In the genomic region with DNA sequence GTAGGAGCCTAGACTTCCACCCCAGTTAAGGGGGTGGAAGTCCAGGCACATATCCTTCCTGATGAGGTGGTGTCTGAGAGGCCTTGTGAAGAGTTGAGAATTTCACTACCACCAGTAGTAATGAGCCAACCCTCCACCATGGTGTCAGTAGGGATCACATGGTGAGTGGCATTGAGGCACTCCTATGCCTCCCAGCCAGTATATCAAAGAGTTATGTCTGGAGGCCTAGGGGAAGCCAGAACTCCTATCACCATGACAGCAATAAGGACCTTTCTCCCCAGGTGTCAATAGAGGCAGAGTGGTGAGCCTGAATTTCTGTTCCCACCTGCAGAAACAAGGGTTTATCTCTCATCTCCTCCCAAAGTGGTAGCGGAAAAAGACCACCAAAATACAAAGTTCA, we compare ENCODE assay signal across 28 cellular contexts.
"Had no signal": no experiment of that assay in that cellular context is flagged by ENCODE, and none has a peak within 500 bp of the region (broad histone marks: within the 10 kb centered on the region; RNA-seq: fewer than 3 reads in every experiment).

No MANE protein-coding gene starts in this region.

- H3K79me2 ChIP-seq: parathyroid adenoma had no signal

- H3K4me1 Mint-ChIP-seq: nephron, neural crest cell had no signal

- ATAC-seq: left colon; left lung; lower lobe of right lung; naive thymus-derived CD8-positive, alpha-beta T cell; psoas muscle; right lobe of liver; upper lobe of right lung had no signal

- H3K4me3 Mint-ChIP-seq: nephron, neural crest cell had no signal

- H3K27me3 Mint-ChIP-seq: naive thymus-derived CD8-positive, alpha-beta T cell had no signal

- H3K4me3 ChIP-seq: left lung, lower lobe of right lung, psoas muscle, right lobe of liver, smooth muscle cell, suprapubic skin, thoracic aorta, tibial artery, upper lobe of right lung had no signal

- FAIRE-seq: keratinocyte, urothelium cell line had no signal

- H3K27ac Mint-ChIP-seq: nephron had no signal

- H3K36me3 ChIP-seq: left lung, lower lobe of right lung, neutrophil, right lobe of liver, suprapubic skin, thoracic aorta, tibial artery, upper lobe of right lung had no signal

- DNase-seq: hippocampal formation; kidney glomerular epithelial cell; left colon; left lung; lower lobe of right lung; mammary epithelial cell; mesenchymal stem cell; naive thymus-derived CD8-positive, alpha-beta T cell; occipital lobe; psoas muscle; right lobe of liver; stimulated activated CD4-positive, alpha-beta T cell treated with anti-CD3 and anti-CD28 coated beads, Interleukin-1b, Interleukin-23, amount 100 ng/mL, for 48 hours; stimulated activated CD4-positive, alpha-beta T cell treated with anti-CD3 and anti-CD28 coated beads, Interleukin-2, amount 100 ng/mL, for 48 hours; stimulated activated CD4-positive, alpha-beta T cell treated with anti-CD3 and anti-CD28 coated beads, Interleukin-4, amount 100 ng/mL, for 4 hours; stimulated activated CD8-positive, alpha-beta memory T cell treated with anti-CD3 and anti-CD28 coated beads, Interleukin-4, amount 100 ng/mL, for 48 hours; stimulated activated naive CD4-positive, alpha-beta T cell; tibial artery; trophoblast cell; upper lobe of right lung had no signal

- H3K9me3 ChIP-seq: left lung, lower lobe of right lung, neutrophil, psoas muscle, right lobe of liver, thoracic aorta, tibial artery, upper lobe of right lung had no signal

- H3K27me3 ChIP-seq: left lung, neutrophil, right lobe of liver, suprapubic skin, tibial artery, upper lobe of right lung had no signal

- H3K4me1 ChIP-seq: left lung, lower lobe of right lung, parathyroid adenoma, psoas muscle, right lobe of liver, suprapubic skin, tibial artery, upper lobe of right lung had no signal

- H3K9ac ChIP-seq: parathyroid adenoma had no signal

- H3K4me2 ChIP-seq: smooth muscle cell had no signal

- H2AFZ ChIP-seq: parathyroid adenoma had no signal

- H3K27ac ChIP-seq: left lung, lower lobe of right lung, neutrophil, parathyroid adenoma, psoas muscle, right lobe of liver, suprapubic skin, thoracic aorta, tibial artery, upper lobe of right lung had no signal
